ENCODE assay signal across 1 cellular context in genomic region chr1:12344611-12345299, GRCh38.
TF ChIP-seq lines count a peak whose summit lies in the region.

No MANE protein-coding gene starts in this region.

TF ChIP-seq in GM23338, 12 proteins besides CTCF, POLR2A, EP300 and RAD21 (continued from another document):
- TF ChIP-seq, protein P1, sequence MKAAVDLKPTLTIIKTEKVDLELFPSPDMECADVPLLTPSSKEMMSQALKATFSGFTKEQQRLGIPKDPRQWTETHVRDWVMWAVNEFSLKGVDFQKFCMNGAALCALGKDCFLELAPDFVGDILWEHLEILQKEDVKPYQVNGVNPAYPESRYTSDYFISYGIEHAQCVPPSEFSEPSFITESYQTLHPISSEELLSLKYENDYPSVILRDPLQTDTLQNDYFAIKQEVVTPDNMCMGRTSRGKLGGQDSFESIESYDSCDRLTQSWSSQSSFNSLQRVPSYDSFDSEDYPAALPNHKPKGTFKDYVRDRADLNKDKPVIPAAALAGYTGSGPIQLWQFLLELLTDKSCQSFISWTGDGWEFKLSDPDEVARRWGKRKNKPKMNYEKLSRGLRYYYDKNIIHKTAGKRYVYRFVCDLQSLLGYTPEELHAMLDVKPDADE (IDR thresholded peaks at IDR 0.05), result no peak
- no peak for TF ChIP-seq EZH2phosphoT487 (IDR thresholded peaks at IDR 0.05; ENCODE audit: unreplicated experiment)
- TF ChIP-seq, protein P2, sequence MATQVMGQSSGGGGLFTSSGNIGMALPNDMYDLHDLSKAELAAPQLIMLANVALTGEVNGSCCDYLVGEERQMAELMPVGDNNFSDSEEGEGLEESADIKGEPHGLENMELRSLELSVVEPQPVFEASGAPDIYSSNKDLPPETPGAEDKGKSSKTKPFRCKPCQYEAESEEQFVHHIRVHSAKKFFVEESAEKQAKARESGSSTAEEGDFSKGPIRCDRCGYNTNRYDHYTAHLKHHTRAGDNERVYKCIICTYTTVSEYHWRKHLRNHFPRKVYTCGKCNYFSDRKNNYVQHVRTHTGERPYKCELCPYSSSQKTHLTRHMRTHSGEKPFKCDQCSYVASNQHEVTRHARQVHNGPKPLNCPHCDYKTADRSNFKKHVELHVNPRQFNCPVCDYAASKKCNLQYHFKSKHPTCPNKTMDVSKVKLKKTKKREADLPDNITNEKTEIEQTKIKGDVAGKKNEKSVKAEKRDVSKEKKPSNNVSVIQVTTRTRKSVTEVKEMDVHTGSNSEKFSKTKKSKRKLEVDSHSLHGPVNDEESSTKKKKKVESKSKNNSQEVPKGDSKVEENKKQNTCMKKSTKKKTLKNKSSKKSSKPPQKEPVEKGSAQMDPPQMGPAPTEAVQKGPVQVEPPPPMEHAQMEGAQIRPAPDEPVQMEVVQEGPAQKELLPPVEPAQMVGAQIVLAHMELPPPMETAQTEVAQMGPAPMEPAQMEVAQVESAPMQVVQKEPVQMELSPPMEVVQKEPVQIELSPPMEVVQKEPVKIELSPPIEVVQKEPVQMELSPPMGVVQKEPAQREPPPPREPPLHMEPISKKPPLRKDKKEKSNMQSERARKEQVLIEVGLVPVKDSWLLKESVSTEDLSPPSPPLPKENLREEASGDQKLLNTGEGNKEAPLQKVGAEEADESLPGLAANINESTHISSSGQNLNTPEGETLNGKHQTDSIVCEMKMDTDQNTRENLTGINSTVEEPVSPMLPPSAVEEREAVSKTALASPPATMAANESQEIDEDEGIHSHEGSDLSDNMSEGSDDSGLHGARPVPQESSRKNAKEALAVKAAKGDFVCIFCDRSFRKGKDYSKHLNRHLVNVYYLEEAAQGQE (IDR thresholded peaks at IDR 0.05; ENCODE audit: unreplicated experiment), result no peak
